Comparison of ENCODE assay signal across 15 cellular contexts in genomic region chr19:47479701-47480503, GRCh38. TPM values are rescaled to one million over a fixed set of nuclear protein-coding genes. Genes with fewer than 3 reads are reported as not detected.
DNase-seq lines count a peak whose midpoint lies in the region; ATAC-seq and TF ChIP-seq lines count a peak whose summit lies in the region.
"Had no signal": no experiment of that assay in that cellular context is flagged by ENCODE, and none has a peak within 500 bp of the region (broad histone marks: within the 10 kb centered on the region; RNA-seq: fewer than 3 reads in every experiment).

No MANE protein-coding gene starts in this region.

- H3K4me2 ChIP-seq in mesenchymal stem cell (ENCODE audit: low read length, poor library complexity, severe bottlenecking), result no peak overlapping the region

- no peak overlapping the region for H2AK5ac ChIP-seq in mesenchymal stem cell (ENCODE audit: low read length, severe bottlenecking)

- no peak overlapping the region for H4K91ac ChIP-seq in mesenchymal stem cell (ENCODE audit: low read length)

- no peak overlapping the region for H3K4me3 Mint-ChIP-seq in CD4-positive, alpha-beta T cell
- H3K4me3 Mint-ChIP-seq: activated naive CD4-positive, alpha-beta T cell treated with anti-CD3 and anti-CD28 coated beads, Interleukin-2, amount 10 ng/mL, durations not matched to agents 7 days and 5 days; CD8-positive, alpha-beta T cell; central memory CD8-positive, alpha-beta T cell had no signal

- no peak overlapping the region for H3K18ac ChIP-seq in mesenchymal stem cell (ENCODE audit: low read depth in 1 of 2, low read length in 2 of 2)

- no peak overlapping the region for H2BK5ac ChIP-seq in mesenchymal stem cell (ENCODE audit: low read depth, low read length, poor library complexity, severe bottlenecking)

- H3K14ac ChIP-seq in mesenchymal stem cell (ENCODE audit: low read length in 2 of 2), result no peak overlapping the region

- no peak overlapping the region for H2BK120ac ChIP-seq in mesenchymal stem cell (ENCODE audit: low read depth, low read length)

- TF ChIP-seq POLR2A in erythroblast (IDR thresholded peaks at IDR 0.05; ENCODE audit: low read length), result no peak

- H3K9me3 ChIP-seq in mesenchymal stem cell (ENCODE audit: control insufficient read depth, low read length), result no peaks in the 10 kb centered on the region
- no peaks in the 10 kb centered on the region for H3K9me3 ChIP-seq in CD4-positive, alpha-beta T cell (ENCODE audit: control insufficient read depth, low read length)
- H3K9me3 ChIP-seq: spleen had no signal

- H3K4me3 ChIP-seq in mesenchymal stem cell (ENCODE audit: insufficient read depth in 1 of 2, low read depth in 1 of 2, low read length in 2 of 2), result no peak overlapping the region

- no peak for ATAC-seq in HG03097 (IDR thresholded peaks at IDR 0.05; ENCODE audit: low FRiP score, unreplicated experiment)
- no peak for ATAC-seq in CD4-positive, alpha-beta T cell (ENCODE audit: poor library complexity)
- ATAC-seq: CD8-positive, alpha-beta T cell; HepG2 had no signal

- H4K8ac ChIP-seq in mesenchymal stem cell (ENCODE audit: low read length), result no peak overlapping the region

- POLR2A ChIA-PET in CD4-positive, alpha-beta T cell (lab: Charles Lee), result no interaction called here

- DNase-seq in ELR (ENCODE audit: low read depth) (peak; percentile 11), SW480 (ENCODE audit: low spot score) (peak; percentile 75), erythroblast (lab: John Stamatoyannopoulos, UW) (peak; percentile 16 to 19), mesenchymal stem cell (peak; percentile 16), NCI-H2081 treated with DMSO at 0.1 percent for 48 hours (lab: John Stamatoyannopoulos, UW) (no peak)
- no peak for DNase-seq in CD4-positive, alpha-beta T cell
- no peak for DNase-seq in activated effector memory CD4-positive, alpha-beta T cell treated with Interleukin-2 at 50 U/mL for 16 hours
- DNase-seq: activated naive CD4-positive, alpha-beta T cell treated with anti-CD3 and anti-CD28 coated beads, Interleukin-2, amount 10 ng/mL, durations not matched to agents 7 days and 5 days; CD8-positive, alpha-beta T cell; NCI-H1105 treated with DMSO at 0.1 percent for 48 hours; NCI-H526 treated with DMSO at 0.1 percent for 48 hours; spleen had no signal

- no peaks in the 10 kb centered on the region for H3K9me3 Mint-ChIP-seq in CD4-positive, alpha-beta T cell
- H3K9me3 Mint-ChIP-seq: activated naive CD4-positive, alpha-beta T cell treated with anti-CD3 and anti-CD28 coated beads, Interleukin-2, amount 10 ng/mL, durations not matched to agents 7 days and 5 days; CD8-positive, alpha-beta T cell; central memory CD8-positive, alpha-beta T cell had no signal

- H3K23ac ChIP-seq in mesenchymal stem cell (ENCODE audit: low read length in 2 of 2), result peak overlapping the region in 1 of 2 experiments; percentile 70

- no peak overlapping the region for H3K27ac Mint-ChIP-seq in CD4-positive, alpha-beta T cell
- H3K27ac Mint-ChIP-seq: activated naive CD4-positive, alpha-beta T cell treated with anti-CD3 and anti-CD28 coated beads, Interleukin-2, amount 10 ng/mL, durations not matched to agents 7 days and 5 days; CD8-positive, alpha-beta T cell had no signal

- peaks cover 11% of the 10 kb centered on the region for H3K4me1 ChIP-seq in mesenchymal stem cell (ENCODE audit: control insufficient read depth, insufficient read depth, low read depth, low read length)

- intact Hi-C loops in CD4-positive, alpha-beta T cell (cut with DNase I, micrococcal nuclease), result loop anchor here (5.0 kb wide), 4 partner anchors 33 to 1593 kb away; partner anchors contain the start of gene IRF2BP1 (in 1 of the 2)

- peaks cover 1% of the 10 kb centered on the region for H3K27me3 Mint-ChIP-seq in CD4-positive, alpha-beta T cell
- H3K27me3 Mint-ChIP-seq: central memory CD8-positive, alpha-beta T cell had no signal

- CTCF ChIA-PET in CD4-positive, alpha-beta T cell (lab: Charles Lee), result interaction anchor here (1.3 kb wide), 1 partner anchor 35 kb away, joined by 3 read pairs; the partner anchor contains the start of gene NAPA

- H3K4me1 Mint-ChIP-seq in CD4-positive, alpha-beta T cell (ENCODE audit: low read depth), result peaks cover 14% of the 10 kb centered on the region

- no peak overlapping the region for H3K27ac ChIP-seq in mesenchymal stem cell (ENCODE audit: low read length, poor library complexity, severe bottlenecking)
- H3K27ac ChIP-seq in CD4-positive, alpha-beta T cell (ENCODE audit: low read depth, low read length), result no peak overlapping the region
- H3K27ac ChIP-seq: spleen had no signal

- no peaks in the 10 kb centered on the region for H3K79me1 ChIP-seq in mesenchymal stem cell (replicated peaks; ENCODE audit: low read length, poor library complexity, severe bottlenecking)

- peaks cover 7% of the 10 kb centered on the region for H3K36me3 Mint-ChIP-seq in CD4-positive, alpha-beta T cell (ENCODE audit: low read depth)
- H3K36me3 Mint-ChIP-seq: activated naive CD4-positive, alpha-beta T cell treated with anti-CD3 and anti-CD28 coated beads, Interleukin-2, amount 10 ng/mL, durations not matched to agents 7 days and 5 days had no signal

- peaks cover under 1 to 5% of the 10 kb centered on the region in 2 experiments for H3K36me3 ChIP-seq in mesenchymal stem cell (ENCODE audit: control insufficient read depth in 1 of 2, insufficient read depth in 2 of 2, low read depth in 1 of 2, low read length in 2 of 2)

- H2AFZ ChIP-seq in mesenchymal stem cell (ENCODE audit: low read depth, low read length), result no peak overlapping the region

- H3K4ac ChIP-seq in mesenchymal stem cell (ENCODE audit: low read depth in 1 of 2, low read length in 2 of 2), result no peak overlapping the region

- no peak overlapping the region for H2BK15ac ChIP-seq in mesenchymal stem cell (ENCODE audit: low read depth, poor library complexity, severe bottlenecking)

- H2BK12ac ChIP-seq in mesenchymal stem cell (ENCODE audit: low read length in 2 of 2), result no peak overlapping the region

- WGBS in mesenchymal stem cell, result 12% methylated on average over 35 of the region's 39 CpGs

- TF ChIP-seq CTCF in CD4-positive, alpha-beta T cell (IDR thresholded peaks at IDR 0.05), result no peak

- H3K9ac ChIP-seq in mesenchymal stem cell (ENCODE audit: low read length), result no peak overlapping the region

- peaks cover 0 to 9% of the 10 kb centered on the region in 2 experiments for H3K27me3 ChIP-seq in mesenchymal stem cell (ENCODE audit: control insufficient read depth in 1 of 2, insufficient read depth in 1 of 2, low read length in 2 of 2)
- H3K27me3 ChIP-seq in CD4-positive, alpha-beta T cell (ENCODE audit: control insufficient read depth, insufficient read depth, low read length), result no peaks in the 10 kb centered on the region
- H3K27me3 ChIP-seq: spleen had no signal

RNA-seq across cellular contexts. Expression of gene KPTN, which starts 4.1 kb away (rescaled TPM):
- polyA plus RNA-seq in mesenchymal stem cell (2013, experiment 1 of 2), result 8.5 TPM
- 8.6 TPM for polyA plus RNA-seq in mesenchymal stem cell (2013, experiment 2 of 2)
- 1 to 10 TPM; 3.6 to 4.5 TPM for total RNA-seq in CD4-positive, alpha-beta T cell

RNA-seq across cellular contexts. Expression of gene SLC8A2, which starts 8.2 kb away (rescaled TPM):
- 0.06 TPM for polyA plus RNA-seq in mesenchymal stem cell (2013, experiment 1 of 2)
- 0.07 TPM for polyA plus RNA-seq in mesenchymal stem cell (2013, experiment 2 of 2)
- total RNA-seq in CD4-positive, alpha-beta T cell, result not detected
- total RNA-seq: CD8-positive, alpha-beta T cell; spleen had no signal
- polyA plus RNA-seq: HepG2 had no signal

RNA-seq across cellular contexts. Expression of gene NAPA, which starts 35.0 kb away (rescaled TPM):
- polyA plus RNA-seq in mesenchymal stem cell (2013, experiment 1 of 2), result 113 TPM
- 117 TPM for polyA plus RNA-seq in mesenchymal stem cell (2013, experiment 2 of 2)
- total RNA-seq in CD4-positive, alpha-beta T cell, result 100 to 1,000 TPM; 135 to 145 TPM

Comparison
In these comparisons a context has a peak if more than half of its experiments do, and no peak if none do; other contexts are left out.
1. DNase-seq: peak in ELR (single experiment), SW480 (single experiment), erythroblast (2 of 2) and mesenchymal stem cell (single experiment); none in CD4-positive, alpha-beta T cell (0 of 10), NCI-H2081 treated with DMSO at 0.1 percent for 48 hours (single experiment) and activated effector memory CD4-positive, alpha-beta T cell treated with Interleukin-2 at 50 U/mL for 16 hours (single experiment).